Comparison of ENCODE assay signal across 24 cellular contexts in genomic region chr5:127306647-127307046, GRCh38. TPM values are rescaled to one million over a fixed set of nuclear protein-coding genes. Genes with fewer than 3 reads are reported as not detected.
DNase-seq lines count a peak whose midpoint lies in the region; FAIRE-seq and TF ChIP-seq lines count a peak whose summit lies in the region.
"Had no signal": no experiment of that assay in that cellular context is flagged by ENCODE, and none has a peak within 500 bp of the region (broad histone marks: within the 10 kb centered on the region; RNA-seq: fewer than 3 reads in every experiment).

No MANE protein-coding gene starts in this region.

- H3K9ac ChIP-seq in skeletal muscle satellite cell (ENCODE audit: low read depth, low read length): no peak overlapping the region
- H3K9ac ChIP-seq: BLaER1 treated with 17β-estradiol and CSF1 and Interleukin-3, amounts not matched to agents 10 nM and 100 nM had no signal

- H3K9me3 ChIP-seq in skeletal muscle satellite cell (replicated peaks; ENCODE audit: low read length) (no peaks in the 10 kb centered on the region), prostate gland (no peaks in the 10 kb centered on the region)
- H3K9me3 ChIP-seq: A549, SJSA1 had no signal

- H3K27ac ChIP-seq in brain microvascular endothelial cell (no peak overlapping the region), prostate gland (no peak overlapping the region)
- H3K27ac ChIP-seq: A549; BLaER1 treated with 17β-estradiol and CSF1 and Interleukin-3, amounts not matched to agents 10 nM and 100 nM; SJSA1 had no signal

- 93% methylated on average over 8 of the region's 8 CpGs for WGBS in prostate gland

- TF ChIP-seq POLR2A in prostate gland (IDR thresholded peaks at IDR 0.05): no peak

- H3K4me2 ChIP-seq in skeletal muscle satellite cell (ENCODE audit: low read length): peak overlapping the region; percentile 6
- H3K4me2 ChIP-seq: A549; BLaER1 treated with 17β-estradiol and CSF1 and Interleukin-3, amounts not matched to agents 10 nM and 100 nM had no signal

- intact Hi-C loops in prostate gland (cut with DNase I): no loop called here

- peak; percentile 83 for FAIRE-seq in RCC 7860 (lab: Jason Lieb, UNC)
- FAIRE-seq: A549, D721Med, G401.6, GM12878, K562 had no signal

- H3K27me3 ChIP-seq in brain microvascular endothelial cell (replicated peaks) (no peaks in the 10 kb centered on the region), skeletal muscle satellite cell (ENCODE audit: control insufficient read depth, insufficient read depth, low read length) (no peaks in the 10 kb centered on the region), prostate gland (replicated peaks; ENCODE audit: insufficient read depth) (no peaks in the 10 kb centered on the region)
- H3K27me3 ChIP-seq: BLaER1 treated with 17β-estradiol and CSF1 and Interleukin-3, amounts not matched to agents 10 nM and 100 nM had no signal

- in situ Hi-C loops in brain microvascular endothelial cell (cut with HindIII; ENCODE audit: low pct_ligation_motif_present, low sequenced_read_pairs): no loop called here

- H3K36me3 ChIP-seq in brain microvascular endothelial cell (replicated peaks): no peaks in the 10 kb centered on the region
- H3K36me3 ChIP-seq in skeletal muscle satellite cell (ENCODE audit: insufficient read depth, low read length): no peaks in the 10 kb centered on the region
- no peaks in the 10 kb centered on the region for H3K36me3 ChIP-seq in prostate gland
- H3K36me3 ChIP-seq: BLaER1 treated with 17β-estradiol and CSF1 and Interleukin-3, amounts not matched to agents 10 nM and 100 nM; SJSA1 had no signal

- no peak for TF ChIP-seq CTCF in brain microvascular endothelial cell (IDR thresholded peaks at IDR 0.05; ENCODE audit: low read depth, low read length, missing control alignments)
- no peak for TF ChIP-seq CTCF in prostate gland (IDR thresholded peaks at IDR 0.05)

- DNase-seq in RCC 7860 (ENCODE audit: low spot score) (peak; percentile 61), brain microvascular endothelial cell (peak; percentile 63), iris pigment epithelial cell (ENCODE audit: low read depth) (peak; percentile 52), DMS114 treated with DMSO at 0.1 percent for 48 hours (lab: John Stamatoyannopoulos, UW; ENCODE audit: unreplicated experiment) (no peak), prostate gland (ENCODE audit: low spot score) (no peak), NAMALWA (ENCODE audit: low spot score) (no peak), cerebellar nuclear complex (lab: John Stamatoyannopoulos, UW) (no peak)
- DNase-seq: CD8-positive, alpha-beta memory T cell; DND-41; GOT3; NCI-H1417; NCI-H1930; NCI-H2171 treated with DMSO at 0.1 percent for 48 hours; NCI-H446 treated with DMSO at 0.1 percent for 48 hours; NCI-H774; PC-3 had no signal

- H3K4me3 ChIP-seq in brain microvascular endothelial cell (ENCODE audit: low read depth, low read length) (no peak overlapping the region), skeletal muscle satellite cell (ENCODE audit: low read length) (no peak overlapping the region), prostate gland (no peak overlapping the region)
- H3K4me3 ChIP-seq: A549; BLaER1 treated with 17β-estradiol and CSF1 and Interleukin-3, amounts not matched to agents 10 nM and 100 nM; GM12878; K562; SJSA1 had no signal

- H3K4me1 ChIP-seq in skeletal muscle satellite cell (ENCODE audit: control insufficient read depth, insufficient read depth, low read length): peaks cover 17% of the 10 kb centered on the region
- peaks cover 2% of the 10 kb centered on the region for H3K4me1 ChIP-seq in prostate gland (replicated peaks)
- H3K4me1 ChIP-seq: A549, SJSA1 had no signal

RNA-seq across cellular contexts. Expression of gene MEGF10, which starts 16.1 kb away (rescaled TPM):
- total RNA-seq in skeletal muscle satellite cell (2012; rRNA removed): 0.76 and 4.2 TPM in 2 replicates
- total RNA-seq in prostate gland: 1 to 10 TPM in 1 of 2 donors, under 1 TPM in 1; 0.77 to 7.9 TPM
- total RNA-seq: CD8-positive, alpha-beta memory T cell; PC-3 had no signal

Comparison
In these comparisons a context has a peak if more than half of its experiments do, and no peak if none do; other contexts are left out.
1. DNase-seq: peak in RCC 7860 (single experiment), brain microvascular endothelial cell (single experiment) and iris pigment epithelial cell (single experiment); none in DMS114 treated with DMSO at 0.1 percent for 48 hours (single experiment), prostate gland (single experiment), NAMALWA (single experiment) and cerebellar nuclear complex (0 of 2).